In the genomic region with DNA sequence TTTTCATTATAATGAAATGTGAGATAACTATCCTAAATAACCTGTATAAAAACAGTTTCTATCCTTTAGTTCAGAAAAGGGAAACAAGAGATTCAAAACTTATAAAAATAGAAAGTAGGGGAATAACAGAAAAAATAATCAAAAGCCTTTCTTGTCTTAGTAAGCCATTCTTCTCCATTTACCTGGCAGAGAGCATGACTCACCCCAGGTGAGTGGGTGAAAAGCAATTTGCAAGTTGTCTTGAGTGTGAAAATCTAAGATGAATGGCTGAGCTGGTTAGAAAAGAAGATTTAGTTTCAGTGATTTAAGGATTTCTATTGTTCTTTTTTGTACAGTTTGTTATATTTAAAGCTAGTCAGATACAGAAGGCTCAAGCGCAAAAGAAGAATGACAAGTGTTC, we compare ENCODE assay signal across 23 cellular contexts.
A peak's percentile ranks its signal among the peaks of the same experiment; 100 is the strongest.
DNase-seq lines count a peak whose midpoint lies in the region; ATAC-seq, FAIRE-seq and TF ChIP-seq lines count a peak whose summit lies in the region.
"Had no signal": no experiment of that assay in that cellular context is flagged by ENCODE, and none has a peak within 500 bp of the region (broad histone marks: within the 10 kb centered on the region; RNA-seq: fewer than 3 reads in every experiment).

No MANE protein-coding gene starts in this region.

- intact Hi-C loops in MCF 10A (cut with micrococcal nuclease) = no loop called here
- intact Hi-C loops in breast epithelium (cut with DNase I; ENCODE audit: low total_unique reads) = no loop called here

- no peaks in the 10 kb centered on the region for H3K27me3 Mint-ChIP-seq in MCF 10A (ENCODE audit: insufficient read depth, unreplicated experiment)
- H3K27me3 Mint-ChIP-seq: CD4-positive, CD25-positive, alpha-beta regulatory T cell had no signal

- H4K91ac ChIP-seq in H1 (replicated peaks; ENCODE audit: insufficient read length, low read length) = no peak overlapping the region

- H3K4me2 ChIP-seq in H1 (ENCODE audit: insufficient read depth in 1 of 2, low read depth in 2 of 2, low read length in 2 of 2) = no peak overlapping the region
- H3K4me2 ChIP-seq: BLaER1 had no signal

- no peak for TF ChIP-seq RAD21 in H1 (IDR thresholded peaks at IDR 0.05 in 1 of 2, conservative IDR thresholded peaks at IDR 0.05 in 1 of 2; ENCODE audit: low read depth in 2 of 2, low read length in 2 of 2)

- H3K18ac ChIP-seq in H1 (ENCODE audit: extremely low read depth, low read length) = no peak overlapping the region

- H3K4me3 Mint-ChIP-seq in MCF 10A (ENCODE audit: unreplicated experiment) = no peak overlapping the region
- H3K4me3 Mint-ChIP-seq: CD4-positive, CD25-positive, alpha-beta regulatory T cell; H9; HFFc6 had no signal

- no peaks in the 10 kb centered on the region for H3K79me2 ChIP-seq in H1 (ENCODE audit: control insufficient read depth in 1 of 2, insufficient read depth in 2 of 2, low read length in 2 of 2)

- ATAC-seq in GM21390 (IDR thresholded peaks at IDR 0.05; ENCODE audit: unreplicated experiment) = no peak
- ATAC-seq: PC-3 had no signal

- H2AFZ ChIP-seq in H1 (ENCODE audit: low read length) = no peak overlapping the region
- H2AFZ ChIP-seq: GM23248 had no signal

- H3K27ac Mint-ChIP-seq in MCF 10A (ENCODE audit: low read depth, unreplicated experiment) = no peak overlapping the region
- H3K27ac Mint-ChIP-seq: CD4-positive, CD25-positive, alpha-beta regulatory T cell; H9; HFFc6 had no signal

- POLR2A ChIA-PET in MCF 10A (lab: Yijun Ruan, JAX) = interaction anchor here (0.7 kb wide), 1 partner anchor 659 kb away, joined by 3 read pairs; no protein-coding TSS in a partner anchor
- POLR2A ChIA-PET in H1 (lab: Charles Lee; ENCODE audit: partially characterized antibody) = no interaction called here

- H3K23me2 ChIP-seq in H1 (ENCODE audit: low read depth, low read length) = no peaks in the 10 kb centered on the region

- no peak overlapping the region for H2BK5ac ChIP-seq in H1 (ENCODE audit: low read depth, low read length)

- no peaks in the 10 kb centered on the region for H3K4me1 ChIP-seq in breast epithelium
- no peaks in the 10 kb centered on the region for H3K4me1 ChIP-seq in H1 (replicated peaks in 1 of 4; ENCODE audit: control insufficient read depth in 3 of 4, insufficient read depth in 4 of 4, low read length in 3 of 4)
- H3K4me1 ChIP-seq: BLaER1 had no signal

- no peak overlapping the region for H3K4ac ChIP-seq in H1 (replicated peaks; ENCODE audit: insufficient read length, low read depth, low read length)

- no peak overlapping the region for H3K56ac ChIP-seq in H1 (replicated peaks; ENCODE audit: insufficient read length, low read depth, low read length)

- no peak overlapping the region for H3K23ac ChIP-seq in H1 (ENCODE audit: insufficient read length)

- H4K8ac ChIP-seq in H1 (ENCODE audit: extremely low read depth, insufficient read depth, low read length) = no peak overlapping the region

- no peak overlapping the region for H2BK15ac ChIP-seq in H1 (ENCODE audit: low read length)

- TF ChIP-seq CTCF in MCF 10A (IDR thresholded peaks at IDR 0.05; ENCODE audit: unreplicated experiment) (no peak), breast epithelium (IDR thresholded peaks at IDR 0.05) (no peak), H1 (IDR thresholded peaks at IDR 0.05; ENCODE audit: control extremely low read depth in 1 of 3, insufficient read depth in 1 of 3, low read depth in 1 of 3, low read length in 3 of 3) (no peak), kidney epithelial cell (IDR thresholded peaks at IDR 0.05; ENCODE audit: insufficient read depth, low read length, poor library complexity, severe bottlenecking) (no peak)

- CTCF ChIA-PET in MCF 10A (lab: Yijun Ruan, JAX) = no interaction called here
- CTCF ChIA-PET in H1 (lab: Charles Lee; ENCODE audit: partially characterized antibody) = interaction anchor here (1.3 kb wide), 1 partner anchor 25 kb away, joined by 3 read pairs; no protein-coding TSS in a partner anchor

- H2AK5ac ChIP-seq in H1 (ENCODE audit: low read depth, low read length) = no peak overlapping the region

- H4K5ac ChIP-seq in H1 (ENCODE audit: insufficient read length, low read depth, low read length) = no peak overlapping the region

- H3K36me3 ChIP-seq in breast epithelium = no peaks in the 10 kb centered on the region
- no peaks in the 10 kb centered on the region for H3K36me3 ChIP-seq in H1 (ENCODE audit: control insufficient read depth in 2 of 4, insufficient read depth in 4 of 4, low read length in 3 of 4)
- H3K36me3 ChIP-seq in kidney epithelial cell (ENCODE audit: control insufficient read depth, insufficient read depth, low read length) = no peaks in the 10 kb centered on the region
- H3K36me3 ChIP-seq: BLaER1 had no signal

- H3K27ac ChIP-seq in breast epithelium (no peak overlapping the region), H1 (ENCODE audit: low read depth, low read length) (no peak overlapping the region)
- H3K27ac ChIP-seq: BLaER1, GM23248 had no signal

- H3K4me1 Mint-ChIP-seq in MCF 10A (ENCODE audit: insufficient read depth, unreplicated experiment) = peaks cover 9% of the 10 kb centered on the region
- H3K4me1 Mint-ChIP-seq: CD4-positive, CD25-positive, alpha-beta regulatory T cell had no signal

- H3K4me3 ChIP-seq in breast epithelium (no peak overlapping the region), H1 (ENCODE audit: extremely low read depth in 1 of 4, insufficient read depth in 2 of 4, low read depth in 3 of 4, low read length in 4 of 4) (no peak overlapping the region), kidney epithelial cell (ENCODE audit: low read depth, low read length) (no peak overlapping the region)
- H3K4me3 ChIP-seq: BLaER1, GM23248 had no signal

- TF ChIP-seq POLR2A in breast epithelium (IDR thresholded peaks at IDR 0.05) (no peak), H1 (IDR thresholded peaks at IDR 0.05; ENCODE audit: control extremely low read depth in 1 of 2, low read depth in 2 of 2, low read length in 2 of 2) (no peak)

- no peak for TF ChIP-seq EP300 in H1 (IDR thresholded peaks at IDR 0.05; ENCODE audit: borderline replicate concordance in 1 of 2, low read depth in 2 of 2, low read length in 2 of 2)

- H3K9me3 Mint-ChIP-seq in MCF 10A (ENCODE audit: unreplicated experiment) = no peaks in the 10 kb centered on the region
- H3K9me3 Mint-ChIP-seq: H9 had no signal

- H4K20me1 ChIP-seq in H1 (replicated peaks in 1 of 2; ENCODE audit: control insufficient read depth in 1 of 2, insufficient read depth in 2 of 2, low read length in 2 of 2) = no peaks in the 10 kb centered on the region
- H4K20me1 ChIP-seq: BLaER1 had no signal

- no peaks in the 10 kb centered on the region for H3K79me1 ChIP-seq in H1 (ENCODE audit: low read depth, low read length)

- DNase-seq in MCF 10A (ENCODE audit: unreplicated experiment) = peak; percentile 38
- no peak for DNase-seq in breast epithelium (ENCODE audit: low spot score in 2 of 2)
- DNase-seq in H1 (ENCODE audit: low read depth in 1 of 2, low spot score in 2 of 2) = no peak
- DNase-seq in kidney epithelial cell (ENCODE audit: low read depth) = peak; percentile 2
- no peak for DNase-seq in SHP77 (lab: John Stamatoyannopoulos, UW)
- DNase-seq in medulla oblongata (ENCODE audit: extremely low spot score) = no peak
- DNase-seq: CD4-positive, CD25-positive, alpha-beta regulatory T cell; GM23248; H9; HFFc6; NCI-H1105; NCI-H1436 treated with DMSO at 0.1 percent for 48 hours; NCI-H187 treated with DMSO at 0.1 percent for 48 hours; NCI-H446; NCI-H526; NCI-H82; NK-92 treated with Interleukin-12 subunit alpha and Interleukin-12 subunit beta, amount 100 ng/mL, for 24 hours; PC-3; Right ventricle myocardium superior had no signal

- FAIRE-seq in H1 (lab: Jason Lieb, UNC) = no peak
- FAIRE-seq: A204.1, D721Med had no signal

- H3K36me3 Mint-ChIP-seq in MCF 10A (ENCODE audit: insufficient read depth, unreplicated experiment) = peaks cover 6% of the 10 kb centered on the region
- H3K36me3 Mint-ChIP-seq: CD4-positive, CD25-positive, alpha-beta regulatory T cell had no signal

- H2BK120ac ChIP-seq in H1 (replicated peaks; ENCODE audit: low read depth, low read length) = no peak overlapping the region

- no peaks in the 10 kb centered on the region for H3K27me3 ChIP-seq in breast epithelium
- no peaks in the 10 kb centered on the region for H3K27me3 ChIP-seq in H1 (replicated peaks in 1 of 4; ENCODE audit: control insufficient read depth in 3 of 4, extremely low read depth in 1 of 4, insufficient read depth in 3 of 4, low read length in 3 of 4)
- H3K27me3 ChIP-seq in kidney epithelial cell (ENCODE audit: control insufficient read depth, insufficient read depth, low read length) = no peaks in the 10 kb centered on the region
- H3K27me3 ChIP-seq: BLaER1 had no signal

- no peak overlapping the region for H2BK12ac ChIP-seq in H1 (ENCODE audit: low read depth, low read length)

- BruUV-seq in MCF 10A (replicated peaks; lab: Mats Ljungman, UMichigan) = no TSS peak

- H3K9ac ChIP-seq in H1 (replicated peaks in 1 of 4; ENCODE audit: extremely low read depth in 1 of 4, low read depth in 3 of 4, low read length in 3 of 4) = no peak overlapping the region
- H3K9ac ChIP-seq: BLaER1, GM23248 had no signal

- H3K9me3 ChIP-seq in breast epithelium = no peaks in the 10 kb centered on the region
- no peaks in the 10 kb centered on the region for H3K9me3 ChIP-seq in H1 (ENCODE audit: insufficient read depth in 2 of 2, low read depth in 1 of 2, low read length in 1 of 2)
- H3K9me3 ChIP-seq: BLaER1 had no signal

- 96% methylated on average over 1 of the region's 1 CpG; no CpG with 5 or more reads in 1 of the 2 experiments for WGBS in H1 (ENCODE audit: extremely low coverage in 1 of 2, insufficient coverage in 1 of 2, insufficient read length in 1 of 2, insufficient replicate concordance in 2 of 2, low coverage in 1 of 2, low lambda C conversion rate in 2 of 2, missing lambda C conversion rate in 1 of 2), 2 experiments

- no peak overlapping the region for H2BK20ac ChIP-seq in H1 (ENCODE audit: low read length)

- no peak overlapping the region for H3K14ac ChIP-seq in H1 (ENCODE audit: insufficient read length)

TF ChIP-seq in H1, 55 proteins besides CTCF, POLR2A, EP300 and RAD21:
- TF ChIP-seq CREB1 (IDR thresholded peaks at IDR 0.05) = no peak
- TF ChIP-seq JUND (IDR thresholded peaks at IDR 0.05; ENCODE audit: low read length) = 0 out of 2 replicates have a peak, but pooled peaks have one; percentile 10
- TF ChIP-seq FOSL1 (IDR thresholded peaks at IDR 0.05; ENCODE audit: insufficient read depth, low read depth, low read length) = no peak

Comparison
In these comparisons a context has a peak if more than half of its experiments do, and no peak if none do; other contexts are left out.
1. DNase-seq: peak in MCF 10A (single experiment) and kidney epithelial cell (single experiment); none in breast epithelium (0 of 2), H1 (0 of 2), SHP77 (0 of 2) and medulla oblongata (single experiment).